In the genomic region with DNA sequence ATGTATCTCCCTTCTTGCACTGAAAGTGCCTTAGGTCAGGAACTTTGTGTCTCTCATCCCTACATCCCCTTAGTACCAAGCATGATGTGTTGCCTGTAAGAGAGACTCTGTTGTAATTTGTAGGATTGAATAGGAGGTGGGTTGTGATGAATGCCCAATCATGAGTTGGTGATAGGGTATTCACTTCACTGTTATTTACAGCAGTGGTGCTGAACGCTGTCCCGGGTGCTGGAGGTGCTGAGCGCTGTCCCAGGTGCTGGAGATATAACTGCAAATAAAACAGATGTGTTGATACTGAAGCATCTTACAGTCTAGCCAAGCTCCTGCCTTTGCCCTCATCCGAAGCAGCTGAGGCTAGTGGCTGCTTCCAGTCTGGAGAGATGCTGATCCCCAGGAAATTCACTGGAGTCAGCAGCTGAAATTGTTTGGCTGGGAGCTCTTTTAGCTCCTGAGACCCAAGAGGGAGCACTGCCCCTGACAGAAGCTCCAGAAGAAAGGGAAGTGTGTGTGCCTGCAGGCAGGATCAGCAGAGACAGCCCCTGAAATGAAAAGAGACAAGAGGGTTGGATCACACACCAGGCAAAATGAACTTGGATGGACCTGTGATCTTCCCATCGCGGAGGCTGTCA, we compare ENCODE assay signal across 9 cellular contexts.
DNase-seq lines count a peak whose midpoint lies in the region; ATAC-seq lines count a peak whose summit lies in the region.
"Had no signal": no experiment of that assay in that cellular context is flagged by ENCODE, and none has a peak within 500 bp of the region (broad histone marks: within the 10 kb centered on the region; RNA-seq: fewer than 3 reads in every experiment).

No MANE protein-coding gene starts in this region.

- H3K36me3 ChIP-seq in GM23248 (ENCODE audit: low read depth): no peaks in the 10 kb centered on the region

- H3K27ac ChIP-seq in GM23248 (no peak overlapping the region), right cardiac atrium (ENCODE audit: low read length) (no peak overlapping the region)

- H3K79me2 ChIP-seq in GM23248 (ENCODE audit: insufficient read depth): no peaks in the 10 kb centered on the region

- DNase-seq in ACHN (peak; percentile 73), GM23248 (peak; percentile 51), SW480 (ENCODE audit: low spot score) (peak; percentile 41), right cardiac atrium (peak in 2 of 3 donors; percentile 18 to 55), cerebellum (ENCODE audit: low spot score) (no peak)
- DNase-seq in activated CD8-positive, alpha-beta memory T cell treated with anti-CD3 and anti-CD28 coated beads for 24 hours: no peak
- DNase-seq: NCI-H1930 had no signal

- no peak overlapping the region for H2AFZ ChIP-seq in GM23248

- no peaks in the 10 kb centered on the region for H3K9me2 ChIP-seq in GM23248 (ENCODE audit: insufficient read depth)

- ATAC-seq in right cardiac atrium (no peak), HG02623 (IDR thresholded peaks at IDR 0.05; ENCODE audit: unreplicated experiment) (no peak), HG03097 (IDR thresholded peaks at IDR 0.05; ENCODE audit: low FRiP score, unreplicated experiment) (no peak)

- H3K4me2 ChIP-seq in GM23248 (ENCODE audit: unreplicated experiment): no peak overlapping the region

- intact Hi-C loops in right cardiac atrium (cut with DNase I): no loop called here

- no peaks in the 10 kb centered on the region for H3F3A ChIP-seq in GM23248 (ENCODE audit: insufficient read depth)

- H3K9ac ChIP-seq in GM23248: no peak overlapping the region

- H3K4me1 ChIP-seq in GM23248 (ENCODE audit: insufficient read depth) (no peaks in the 10 kb centered on the region), right cardiac atrium (ENCODE audit: control insufficient read depth, insufficient read depth, low read length) (no peaks in the 10 kb centered on the region)

- H4K20me1 ChIP-seq in GM23248 (ENCODE audit: insufficient read depth): no peaks in the 10 kb centered on the region

- WGBS in GM23248 (ENCODE audit: low coverage in 1 of 2, low lambda C conversion rate in 2 of 2, missing lambda C conversion rate in 2 of 2), 2 experiments: 29 to 34% methylated on average over 6 of the region's 6 CpGs
- WGBS in right cardiac atrium: 36% methylated on average over 6 of the region's 6 CpGs

- in situ Hi-C loops in ACHN (cut with HindIII; ENCODE audit: low pct_ligation_motif_present, low pct_unique_long_range_greater_than_20kb, low sequenced_read_pairs) (no loop called here), GM23248 (cut with MboI) (no loop called here)

- H3K27me3 ChIP-seq in GM23248 (replicated peaks; ENCODE audit: insufficient read depth): no peaks in the 10 kb centered on the region
- no peaks in the 10 kb centered on the region for H3K27me3 ChIP-seq in right cardiac atrium (ENCODE audit: control insufficient read depth, insufficient read depth)

- H3K4me3 ChIP-seq in GM23248 (no peak overlapping the region), right cardiac atrium (ENCODE audit: low read length) (no peak overlapping the region)

- H3K9me3 ChIP-seq in GM23248 (ENCODE audit: low read depth) (no peaks in the 10 kb centered on the region), right cardiac atrium (ENCODE audit: control insufficient read depth, low read length) (no peaks in the 10 kb centered on the region)

Comparison
In these comparisons a context has a peak if more than half of its experiments do, and no peak if none do; other contexts are left out.
1. DNase-seq: peak in ACHN (single experiment), GM23248 (single experiment), SW480 (single experiment) and right cardiac atrium (2 of 3); none in cerebellum (single experiment) and activated CD8-positive, alpha-beta memory T cell treated with anti-CD3 and anti-CD28 coated beads for 24 hours (single experiment).